ENCODE assay signal across 29 cellular contexts in genomic region chr15:87268675-87269074, GRCh38.
A peak's percentile ranks its signal among the peaks of the same experiment; 100 is the strongest.
DNase-seq lines count a peak whose midpoint lies in the region; ATAC-seq and TF ChIP-seq lines count a peak whose summit lies in the region.
"Had no signal": no experiment of that assay in that cellular context is flagged by ENCODE, and none has a peak within 500 bp of the region (broad histone marks: within the 10 kb centered on the region; RNA-seq: fewer than 3 reads in every experiment).

No MANE protein-coding gene starts in this region.

- H3K4me3 Mint-ChIP-seq in activated T-cell treated with anti-CD3 and anti-CD28 coated beads, Interleukin-2, amount 50 U/mL, for 24 hours: no peak overlapping the region
- H3K4me3 Mint-ChIP-seq: activated CD8-positive, alpha-beta T cell treated with anti-CD3 and anti-CD28 coated beads for 36 hours; neural crest cell had no signal

- H3K27me3 ChIP-seq in RWPE2 (ENCODE audit: insufficient read depth, poor library complexity, severe bottlenecking): no peaks in the 10 kb centered on the region
- H3K27me3 ChIP-seq: BLaER1, pancreas, tibial artery had no signal

- H3K36me3 ChIP-seq in RWPE2 (ENCODE audit: low read depth) (no peaks in the 10 kb centered on the region), mesodermal cell (ENCODE audit: control insufficient read depth, insufficient read depth, low read length) (no peaks in the 10 kb centered on the region)
- H3K36me3 ChIP-seq: BLaER1, pancreas, tibial artery had no signal

- H3K9me3 ChIP-seq in RWPE2 (ENCODE audit: severe bottlenecking): no peaks in the 10 kb centered on the region
- H3K9me3 ChIP-seq in mesodermal cell (ENCODE audit: control insufficient read depth, low read length): peaks cover 6% of the 10 kb centered on the region
- H3K9me3 ChIP-seq: BLaER1, pancreas had no signal

- peak; percentile 34; the same call in 2 of the 3 replicates for ATAC-seq in RWPE2 (ENCODE audit: low read depth)
- ATAC-seq in HG02840 (IDR thresholded peaks at IDR 0.05; ENCODE audit: low FRiP score, unreplicated experiment): no peak
- ATAC-seq: activated CD8-positive, alpha-beta T cell treated with anti-CD3 and anti-CD28 coated beads for 36 hours; activated naive CD4-positive, alpha-beta T cell treated with anti-CD3 and anti-CD28 coated beads, Interleukin-2, amount 50 U/mL, for 72 hours; pancreas had no signal

- TF ChIP-seq CTCF in RWPE2 (IDR thresholded peaks at IDR 0.05; ENCODE audit: poor library complexity, severe bottlenecking): no peak
- TF ChIP-seq CTCF in fibroblast of mammary gland (conservative IDR thresholded peaks at IDR 0.05; ENCODE audit: control insufficient read depth, insufficient read depth, low read depth, low read length): no peak
- no peak for TF ChIP-seq CTCF in foreskin fibroblast (IDR thresholded peaks at IDR 0.05; ENCODE audit: low read depth, low read length)

- H3K4me1 Mint-ChIP-seq in activated T-cell treated with anti-CD3 and anti-CD28 coated beads, Interleukin-2, amount 50 U/mL, for 24 hours (ENCODE audit: low read depth): no peaks in the 10 kb centered on the region
- H3K4me1 Mint-ChIP-seq: neural crest cell had no signal

- no peaks in the 10 kb centered on the region for H3K36me3 Mint-ChIP-seq in activated T-cell treated with anti-CD3 and anti-CD28 coated beads, Interleukin-2, amount 50 U/mL, for 24 hours (ENCODE audit: low read depth)
- H3K36me3 Mint-ChIP-seq: activated naive CD4-positive, alpha-beta T cell treated with anti-CD3 and anti-CD28 coated beads, Interleukin-2, amount 50 U/mL, for 72 hours had no signal

- no peak overlapping the region for H3K27ac Mint-ChIP-seq in activated T-cell treated with anti-CD3 and anti-CD28 coated beads, Interleukin-2, amount 50 U/mL, for 24 hours
- H3K27ac Mint-ChIP-seq: activated CD8-positive, alpha-beta T cell treated with anti-CD3 and anti-CD28 coated beads for 36 hours; activated naive CD4-positive, alpha-beta T cell treated with anti-CD3 and anti-CD28 coated beads, Interleukin-2, amount 50 U/mL, for 72 hours had no signal

- H3K4me3 ChIP-seq in RWPE2 (ENCODE audit: severe bottlenecking) (no peak overlapping the region), fibroblast of mammary gland (ENCODE audit: control insufficient read depth, low read depth, low read length) (no peak overlapping the region), mesodermal cell (ENCODE audit: extremely low read depth, insufficient read depth, low read length, poor library complexity, severe bottlenecking) (no peak overlapping the region), foreskin fibroblast (ENCODE audit: low read depth in 1 of 2, low read length in 2 of 2) (no peak overlapping the region)
- H3K4me3 ChIP-seq: BLaER1, GM23248, lung, pancreas, tibial artery had no signal

- DNase-seq in EL: peak; percentile 57
- DNase-seq in RWPE2 (ENCODE audit: low spot score): no peak
- DNase-seq in fibroblast of mammary gland (ENCODE audit: low read depth): peak; percentile 2
- DNase-seq in foreskin fibroblast: no peak
- no peak for DNase-seq in activated T-cell treated with anti-CD3 and anti-CD28 coated beads, Interleukin-2, amount 50 U/mL, for 24 hours
- DNase-seq in cerebellar nuclear complex (lab: John Stamatoyannopoulos, UW): no peak
- DNase-seq: ACHN; activated CD8-positive, alpha-beta T cell treated with anti-CD3 and anti-CD28 coated beads for 36 hours; anterior cingulate cortex; caudate nucleus; COR-L47; GM23248; head of caudate nucleus; MV-4-11; NCI-H1694; NCI-H510A treated with DMSO at 0.1 percent for 48 hours; NK-92 treated with Interleukin-12 subunit alpha and Interleukin-12 subunit beta, amount 100 ng/mL, for 24 hours; pancreas; retina; stimulated activated CD4-positive, alpha-beta T cell treated with anti-CD3 and anti-CD28 coated beads, Interleukin-2, amount 100 ng/mL, for 24 hours; T-helper 2 cell; tibial artery had no signal

- WGBS in mesodermal cell (ENCODE audit: insufficient coverage in 2 of 2), 2 experiments: 66 to 100% methylated on average over 1 to 2 of the region's 2 CpGs

- H3K27me3 Mint-ChIP-seq in activated T-cell treated with anti-CD3 and anti-CD28 coated beads, Interleukin-2, amount 50 U/mL, for 24 hours: no peaks in the 10 kb centered on the region

- peaks cover 32% of the 10 kb centered on the region for H3K4me1 ChIP-seq in RWPE2 (ENCODE audit: insufficient read depth, poor library complexity, severe bottlenecking)
- H3K4me1 ChIP-seq in mesodermal cell (ENCODE audit: control insufficient read depth, insufficient read depth, low read length, poor library complexity, severe bottlenecking): peaks cover 18% of the 10 kb centered on the region
- H3K4me1 ChIP-seq: BLaER1, pancreas, tibial artery had no signal

- H3K9me3 Mint-ChIP-seq in activated T-cell treated with anti-CD3 and anti-CD28 coated beads, Interleukin-2, amount 50 U/mL, for 24 hours: no peaks in the 10 kb centered on the region
- H3K9me3 Mint-ChIP-seq: activated CD8-positive, alpha-beta T cell treated with anti-CD3 and anti-CD28 coated beads for 36 hours had no signal

- H3K27ac ChIP-seq in RWPE2 (ENCODE audit: poor library complexity, severe bottlenecking) (peak overlapping the region; percentile 93), mesodermal cell (ENCODE audit: low read depth, low read length, severe bottlenecking) (peak overlapping the region; percentile 62)
- H3K27ac ChIP-seq: BLaER1, GM23248, KMS-11, pancreas, tibial artery had no signal

Comparison
In these comparisons a context has a peak if more than half of its experiments do, and no peak if none do; other contexts are left out.
1. DNase-seq: peak in EL (single experiment) and fibroblast of mammary gland (single experiment); none in RWPE2 (single experiment), foreskin fibroblast (0 of 2), activated T-cell treated with anti-CD3 and anti-CD28 coated beads, Interleukin-2, amount 50 U/mL, for 24 hours (single experiment) and cerebellar nuclear complex (0 of 2).